In the genomic region with DNA sequence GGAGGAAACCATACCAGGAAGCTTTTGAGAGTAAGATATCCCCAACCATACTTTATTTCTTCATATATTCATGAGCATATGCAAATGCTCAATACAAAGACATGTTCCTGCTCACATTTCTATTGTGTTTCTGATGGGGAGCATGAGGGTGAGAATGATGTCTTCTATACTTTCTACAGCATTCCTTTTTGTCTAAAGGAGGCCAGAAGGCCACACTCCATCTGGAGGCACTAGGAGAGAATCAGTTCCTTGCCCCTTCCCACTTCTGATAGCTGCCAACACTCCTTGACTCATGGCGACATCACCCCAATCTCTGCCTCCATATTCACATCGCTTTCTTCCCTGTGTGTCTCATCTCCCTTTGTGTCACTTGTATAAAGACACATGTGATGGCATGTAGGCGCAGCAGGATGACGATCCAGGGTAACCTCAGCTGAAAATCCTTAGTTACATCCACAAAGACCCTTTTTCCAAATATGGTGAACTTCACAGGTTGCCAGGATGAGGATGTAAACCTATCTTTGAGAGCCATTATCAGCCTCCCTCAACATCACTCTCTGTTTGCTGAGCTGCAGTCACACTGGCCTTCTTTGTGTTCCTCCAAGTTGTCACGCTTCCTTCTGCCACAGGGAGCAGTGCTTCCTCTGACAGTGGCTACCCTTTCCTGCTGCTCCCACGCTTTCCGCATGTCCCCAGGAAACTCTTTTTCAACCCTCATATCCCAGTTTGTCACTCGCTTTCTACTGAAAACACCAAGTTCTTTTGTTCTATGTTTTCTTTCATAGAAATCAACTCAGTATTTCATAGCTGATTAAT, we compare ENCODE assay signal across 1 cellular context.
TF ChIP-seq lines count a peak whose summit lies in the region.

No MANE protein-coding gene starts in this region.

TF ChIP-seq in GM23338, 12 proteins besides CTCF, POLR2A, EP300 and RAD21 (continued from another document):
- TF ChIP-seq, protein P1, sequence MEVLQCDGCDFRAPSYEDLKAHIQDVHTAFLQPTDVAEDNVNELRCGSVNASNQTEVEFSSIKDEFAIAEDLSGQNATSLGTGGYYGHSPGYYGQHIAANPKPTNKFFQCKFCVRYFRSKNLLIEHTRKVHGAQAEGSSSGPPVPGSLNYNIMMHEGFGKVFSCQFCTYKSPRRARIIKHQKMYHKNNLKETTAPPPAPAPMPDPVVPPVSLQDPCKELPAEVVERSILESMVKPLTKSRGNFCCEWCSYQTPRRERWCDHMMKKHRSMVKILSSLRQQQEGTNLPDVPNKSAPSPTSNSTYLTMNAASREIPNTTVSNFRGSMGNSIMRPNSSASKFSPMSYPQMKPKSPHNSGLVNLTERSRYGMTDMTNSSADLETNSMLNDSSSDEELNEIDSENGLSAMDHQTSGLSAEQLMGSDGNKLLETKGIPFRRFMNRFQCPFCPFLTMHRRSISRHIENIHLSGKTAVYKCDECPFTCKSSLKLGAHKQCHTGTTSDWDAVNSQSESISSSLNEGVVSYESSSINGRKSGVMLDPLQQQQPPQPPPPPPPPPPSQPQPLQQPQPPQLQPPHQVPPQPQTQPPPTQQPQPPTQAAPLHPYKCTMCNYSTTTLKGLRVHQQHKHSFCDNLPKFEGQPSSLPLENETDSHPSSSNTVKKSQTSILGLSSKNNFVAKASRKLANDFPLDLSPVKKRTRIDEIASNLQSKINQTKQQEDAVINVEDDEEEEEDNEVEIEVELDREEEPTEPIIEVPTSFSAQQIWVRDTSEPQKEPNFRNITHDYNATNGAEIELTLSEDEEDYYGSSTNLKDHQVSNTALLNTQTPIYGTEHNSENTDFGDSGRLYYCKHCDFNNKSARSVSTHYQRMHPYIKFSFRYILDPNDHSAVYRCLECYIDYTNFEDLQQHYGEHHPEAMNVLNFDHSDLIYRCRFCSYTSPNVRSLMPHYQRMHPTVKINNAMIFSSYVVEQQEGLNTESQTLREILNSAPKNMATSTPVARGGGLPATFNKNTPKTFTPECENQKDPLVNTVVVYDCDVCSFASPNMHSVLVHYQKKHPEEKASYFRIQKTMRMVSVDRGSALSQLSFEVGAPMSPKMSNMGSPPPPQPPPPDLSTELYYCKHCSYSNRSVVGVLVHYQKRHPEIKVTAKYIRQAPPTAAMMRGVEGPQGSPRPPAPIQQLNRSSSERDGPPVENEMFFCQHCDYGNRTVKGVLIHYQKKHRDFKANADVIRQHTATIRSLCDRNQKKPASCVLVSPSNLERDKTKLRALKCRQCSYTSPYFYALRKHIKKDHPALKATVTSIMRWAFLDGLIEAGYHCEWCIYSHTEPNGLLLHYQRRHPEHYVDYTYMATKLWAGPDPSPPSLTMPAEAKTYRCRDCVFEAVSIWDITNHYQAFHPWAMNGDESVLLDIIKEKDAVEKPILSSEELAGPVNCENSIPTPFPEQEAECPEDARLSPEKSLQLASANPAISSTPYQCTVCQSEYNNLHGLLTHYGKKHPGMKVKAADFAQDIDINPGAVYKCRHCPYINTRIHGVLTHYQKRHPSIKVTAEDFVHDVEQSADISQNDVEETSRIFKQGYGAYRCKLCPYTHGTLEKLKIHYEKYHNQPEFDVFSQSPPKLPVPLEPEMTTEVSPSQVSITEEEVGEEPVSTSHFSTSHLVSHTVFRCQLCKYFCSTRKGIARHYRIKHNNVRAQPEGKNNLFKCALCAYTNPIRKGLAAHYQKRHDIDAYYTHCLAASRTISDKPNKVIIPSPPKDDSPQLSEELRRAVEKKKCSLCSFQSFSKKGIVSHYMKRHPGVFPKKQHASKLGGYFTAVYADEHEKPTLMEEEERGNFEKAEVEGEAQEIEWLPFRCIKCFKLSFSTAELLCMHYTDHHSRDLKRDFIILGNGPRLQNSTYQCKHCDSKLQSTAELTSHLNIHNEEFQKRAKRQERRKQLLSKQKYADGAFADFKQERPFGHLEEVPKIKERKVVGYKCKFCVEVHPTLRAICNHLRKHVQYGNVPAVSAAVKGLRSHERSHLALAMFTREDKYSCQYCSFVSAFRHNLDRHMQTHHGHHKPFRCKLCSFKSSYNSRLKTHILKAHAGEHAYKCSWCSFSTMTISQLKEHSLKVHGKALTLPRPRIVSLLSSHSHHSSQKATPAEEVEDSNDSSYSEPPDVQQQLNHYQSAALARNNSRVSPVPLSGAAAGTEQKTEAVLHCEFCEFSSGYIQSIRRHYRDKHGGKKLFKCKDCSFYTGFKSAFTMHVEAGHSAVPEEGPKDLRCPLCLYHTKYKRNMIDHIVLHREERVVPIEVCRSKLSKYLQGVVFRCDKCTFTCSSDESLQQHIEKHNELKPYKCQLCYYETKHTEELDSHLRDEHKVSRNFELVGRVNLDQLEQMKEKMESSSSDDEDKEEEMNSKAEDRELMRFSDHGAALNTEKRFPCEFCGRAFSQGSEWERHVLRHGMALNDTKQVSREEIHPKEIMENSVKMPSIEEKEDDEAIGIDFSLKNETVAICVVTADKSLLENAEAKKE (CRISPR knock-in tag; IDR thresholded peaks at IDR 0.05) = peak; percentile 80
- no peak for TF ChIP-seq JUNB (IDR thresholded peaks at IDR 0.05; ENCODE audit: unreplicated experiment)
